ENCODE assay signal across 1 cellular context in the genomic region with DNA sequence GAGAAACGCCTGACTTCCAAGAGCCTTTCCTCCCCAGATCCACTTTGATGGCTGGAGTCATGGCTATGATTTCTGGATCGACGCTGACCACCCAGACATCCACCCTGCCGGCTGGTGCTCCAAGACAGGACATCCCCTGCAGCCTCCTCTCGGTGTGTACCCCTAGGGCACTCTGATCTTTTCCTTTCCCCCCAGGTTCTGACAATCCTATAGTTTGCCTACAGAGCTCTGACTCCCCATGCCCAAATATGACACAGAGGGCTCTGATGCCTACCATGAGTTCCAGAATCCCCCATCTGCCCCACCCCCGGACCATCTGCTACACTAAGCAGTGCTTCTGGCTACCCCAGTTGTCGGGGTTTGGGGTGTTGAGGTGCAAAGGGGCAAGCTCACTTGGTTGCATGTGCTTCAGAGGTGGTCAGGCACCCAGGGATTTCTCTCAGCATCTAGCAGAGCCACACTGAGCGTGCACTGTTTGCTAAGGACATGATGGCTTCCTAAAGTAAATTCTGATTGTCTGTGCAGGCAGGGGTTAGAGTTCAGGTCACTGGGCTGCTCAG.
TF ChIP-seq lines count a peak whose summit lies in the region.

No MANE protein-coding gene starts in this region.

TF ChIP-seq in HepG2, 621 proteins besides CTCF, POLR2A, EP300 and RAD21 (continued from another document):
- TF ChIP-seq, protein P1, sequence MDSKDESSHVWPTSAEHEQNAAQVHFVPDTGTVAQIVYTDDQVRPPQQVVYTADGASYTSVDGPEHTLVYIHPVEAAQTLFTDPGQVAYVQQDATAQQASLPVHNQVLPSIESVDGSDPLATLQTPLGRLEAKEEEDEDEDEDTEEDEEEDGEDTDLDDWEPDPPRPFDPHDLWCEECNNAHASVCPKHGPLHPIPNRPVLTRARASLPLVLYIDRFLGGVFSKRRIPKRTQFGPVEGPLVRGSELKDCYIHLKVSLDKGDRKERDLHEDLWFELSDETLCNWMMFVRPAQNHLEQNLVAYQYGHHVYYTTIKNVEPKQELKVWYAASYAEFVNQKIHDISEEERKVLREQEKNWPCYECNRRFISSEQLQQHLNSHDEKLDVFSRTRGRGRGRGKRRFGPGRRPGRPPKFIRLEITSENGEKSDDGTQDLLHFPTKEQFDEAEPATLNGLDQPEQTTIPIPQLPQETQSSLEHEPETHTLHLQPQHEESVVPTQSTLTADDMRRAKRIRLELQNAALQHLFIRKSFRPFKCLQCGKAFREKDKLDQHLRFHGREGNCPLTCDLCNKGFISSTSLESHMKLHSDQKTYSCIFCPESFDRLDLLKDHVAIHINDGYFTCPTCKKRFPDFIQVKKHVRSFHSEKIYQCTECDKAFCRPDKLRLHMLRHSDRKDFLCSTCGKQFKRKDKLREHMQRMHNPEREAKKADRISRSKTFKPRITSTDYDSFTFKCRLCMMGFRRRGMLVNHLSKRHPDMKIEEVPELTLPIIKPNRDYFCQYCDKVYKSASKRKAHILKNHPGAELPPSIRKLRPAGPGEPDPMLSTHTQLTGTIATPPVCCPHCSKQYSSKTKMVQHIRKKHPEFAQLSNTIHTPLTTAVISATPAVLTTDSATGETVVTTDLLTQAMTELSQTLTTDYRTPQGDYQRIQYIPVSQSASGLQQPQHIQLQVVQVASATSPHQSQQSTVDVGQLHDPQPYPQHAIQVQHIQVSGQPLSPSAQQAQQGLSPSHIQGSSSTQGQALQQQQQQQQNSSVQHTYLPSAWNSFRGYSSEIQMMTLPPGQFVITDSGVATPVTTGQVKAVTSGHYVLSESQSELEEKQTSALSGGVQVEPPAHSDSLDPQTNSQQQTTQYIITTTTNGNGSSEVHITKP (CRISPR knock-in tag; IDR thresholded peaks at IDR 0.05; ENCODE audit: low read depth) = no peak
- TF ChIP-seq CEBPB (IDR thresholded peaks at IDR 0.05; ENCODE audit: borderline replicate concordance, low read depth, low read length) (no peak), HMG20B (CRISPR knock-in tag; conservative IDR thresholded peaks at IDR 0.05) (no peak), FOXJ3 (CRISPR knock-in tag; IDR thresholded peaks at IDR 0.05; ENCODE audit: borderline replicate concordance) (no peak), ZNF263 (CRISPR knock-in tag; IDR thresholded peaks at IDR 0.05) (0 out of 2 replicates have a peak, but pooled peaks have one; percentile 20), RXRA (CRISPR knock-in tag; IDR thresholded peaks at IDR 0.05) (peak; percentile 7; the same call in 1 of the 2 replicates), JDP2 (CRISPR knock-in tag; IDR thresholded peaks at IDR 0.05; ENCODE audit: borderline replicate concordance) (no peak), HMGA1 (CRISPR knock-in tag; conservative IDR thresholded peaks at IDR 0.05) (no peak), ZNF550 (CRISPR knock-in tag; IDR thresholded peaks at IDR 0.05; ENCODE audit: borderline replicate concordance) (no peak)
- TF ChIP-seq, protein P2, sequence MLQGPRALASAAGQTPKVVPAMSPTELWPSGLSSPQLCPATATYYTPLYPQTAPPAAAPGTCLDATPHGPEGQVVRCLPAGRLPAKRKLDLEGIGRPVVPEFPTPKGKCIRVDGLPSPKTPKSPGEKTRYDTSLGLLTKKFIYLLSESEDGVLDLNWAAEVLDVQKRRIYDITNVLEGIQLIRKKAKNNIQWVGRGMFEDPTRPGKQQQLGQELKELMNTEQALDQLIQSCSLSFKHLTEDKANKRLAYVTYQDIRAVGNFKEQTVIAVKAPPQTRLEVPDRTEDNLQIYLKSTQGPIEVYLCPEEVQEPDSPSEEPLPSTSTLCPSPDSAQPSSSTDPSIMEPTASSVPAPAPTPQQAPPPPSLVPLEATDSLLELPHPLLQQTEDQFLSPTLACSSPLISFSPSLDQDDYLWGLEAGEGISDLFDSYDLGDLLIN (CRISPR knock-in tag; IDR thresholded peaks at IDR 0.05; ENCODE audit: borderline replicate concordance) = 0 out of 2 replicates have a peak, but pooled peaks have one; percentile 26
- TF ChIP-seq, protein P3, sequence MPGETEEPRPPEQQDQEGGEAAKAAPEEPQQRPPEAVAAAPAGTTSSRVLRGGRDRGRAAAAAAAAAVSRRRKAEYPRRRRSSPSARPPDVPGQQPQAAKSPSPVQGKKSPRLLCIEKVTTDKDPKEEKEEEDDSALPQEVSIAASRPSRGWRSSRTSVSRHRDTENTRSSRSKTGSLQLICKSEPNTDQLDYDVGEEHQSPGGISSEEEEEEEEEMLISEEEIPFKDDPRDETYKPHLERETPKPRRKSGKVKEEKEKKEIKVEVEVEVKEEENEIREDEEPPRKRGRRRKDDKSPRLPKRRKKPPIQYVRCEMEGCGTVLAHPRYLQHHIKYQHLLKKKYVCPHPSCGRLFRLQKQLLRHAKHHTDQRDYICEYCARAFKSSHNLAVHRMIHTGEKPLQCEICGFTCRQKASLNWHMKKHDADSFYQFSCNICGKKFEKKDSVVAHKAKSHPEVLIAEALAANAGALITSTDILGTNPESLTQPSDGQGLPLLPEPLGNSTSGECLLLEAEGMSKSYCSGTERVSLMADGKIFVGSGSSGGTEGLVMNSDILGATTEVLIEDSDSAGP (CRISPR knock-in tag; IDR thresholded peaks at IDR 0.05; ENCODE audit: borderline replicate concordance) = peak; percentile 32; the same call in 1 of the 2 replicates
- TF ChIP-seq, protein P4, sequence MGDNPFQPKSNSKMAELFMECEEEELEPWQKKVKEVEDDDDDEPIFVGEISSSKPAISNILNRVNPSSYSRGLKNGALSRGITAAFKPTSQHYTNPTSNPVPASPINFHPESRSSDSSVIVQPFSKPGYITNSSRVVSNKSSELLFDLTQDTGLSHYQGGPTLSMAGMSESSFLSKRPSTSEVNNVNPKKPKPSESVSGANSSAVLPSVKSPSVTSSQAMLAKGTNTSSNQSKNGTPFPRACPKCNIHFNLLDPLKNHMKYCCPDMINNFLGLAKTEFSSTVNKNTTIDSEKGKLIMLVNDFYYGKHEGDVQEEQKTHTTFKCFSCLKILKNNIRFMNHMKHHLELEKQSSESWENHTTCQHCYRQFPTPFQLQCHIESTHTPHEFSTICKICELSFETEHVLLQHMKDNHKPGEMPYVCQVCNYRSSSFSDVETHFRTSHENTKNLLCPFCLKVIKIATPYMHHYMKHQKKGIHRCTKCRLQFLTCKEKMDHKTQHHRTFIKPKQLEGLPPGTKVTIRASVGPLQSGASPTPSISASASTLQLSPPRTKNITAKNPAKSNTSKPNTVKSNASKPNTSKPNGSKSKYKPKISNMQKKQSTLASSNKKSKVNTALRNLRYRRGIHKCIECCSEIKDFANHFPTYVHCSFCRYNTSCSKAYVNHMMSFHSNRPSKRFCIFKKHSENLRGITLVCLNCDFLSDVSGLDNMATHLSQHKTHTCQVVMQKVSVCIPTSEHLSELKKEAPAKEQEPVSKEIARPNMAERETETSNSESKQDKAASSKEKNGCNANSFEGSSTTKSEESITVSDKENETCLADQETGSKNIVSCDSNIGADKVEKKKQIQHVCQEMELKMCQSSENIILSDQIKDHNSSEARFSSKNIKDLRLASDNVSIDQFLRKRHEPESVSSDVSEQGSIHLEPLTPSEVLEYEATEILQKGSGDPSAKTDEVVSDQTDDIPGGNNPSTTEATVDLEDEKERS (CRISPR knock-in tag; IDR thresholded peaks at IDR 0.05) = no peak
